Comparison of ENCODE assay signal across 8 cellular contexts in genomic region chr3:177914224-177914623, GRCh38.
"Had no signal": no experiment of that assay in that cellular context is flagged by ENCODE, and none has a peak within 500 bp of the region (broad histone marks: within the 10 kb centered on the region; RNA-seq: fewer than 3 reads in every experiment).

No MANE protein-coding gene starts in this region.

- H3K27ac ChIP-seq: GM23248 had no signal

- DNase-seq: GM23248, GOT3, H9, HCEC 1CT, IMR-90, KG1 had no signal

- H3K4me3 ChIP-seq: GM23248 had no signal

- H2AFZ ChIP-seq: GM23248 had no signal

- H3K9ac ChIP-seq: GM23248 had no signal

- FAIRE-seq: H54, HTR-8/SVneo had no signal
